ENCODE assay signal across 15 cellular contexts in genomic region chr11:107785401-107785800, GRCh38.
DNase-seq lines count a peak whose midpoint lies in the region; ATAC-seq and TF ChIP-seq lines count a peak whose summit lies in the region.
"Had no signal": no experiment of that assay in that cellular context is flagged by ENCODE, and none has a peak within 500 bp of the region (broad histone marks: within the 10 kb centered on the region; RNA-seq: fewer than 3 reads in every experiment).

No MANE protein-coding gene starts in this region.

- intact Hi-C loops in activated CD8-positive, alpha-beta T cell treated with anti-CD3 and anti-CD28 coated beads for 36 hours (cut with micrococcal nuclease) = no loop called here
- intact Hi-C loops in cardiac septum (cut with DNase I) = no loop called here
- intact Hi-C loops in naive thymus-derived CD4-positive, alpha-beta T cell (cut with micrococcal nuclease) = no loop called here

- POLR2A ChIA-PET in activated CD8-positive, alpha-beta T cell treated with anti-CD3 and anti-CD28 coated beads for 36 hours (lab: Charles Lee) = no interaction called here
- POLR2A ChIA-PET in activated CD8-positive, alpha-beta T cell treated with anti-CD3 and anti-CD28 coated beads, Interleukin-2, amount 10 ng/mL, durations not matched to agents 7 days and 5 days (lab: Charles Lee) = no interaction called here
- POLR2A ChIA-PET in naive thymus-derived CD4-positive, alpha-beta T cell (lab: Charles Lee) = no interaction called here

- ATAC-seq in activated CD8-positive, alpha-beta T cell treated with anti-CD3 and anti-CD28 coated beads for 36 hours = peak; percentile 87
- ATAC-seq in activated CD8-positive, alpha-beta T cell treated with anti-CD3 and anti-CD28 coated beads, Interleukin-2, amount 10 ng/mL, durations not matched to agents 7 days and 5 days = no peak
- ATAC-seq in naive thymus-derived CD4-positive, alpha-beta T cell = no peak
- ATAC-seq: lower lobe of right lung had no signal

- no peaks in the 10 kb centered on the region for H3K36me3 Mint-ChIP-seq in activated CD8-positive, alpha-beta T cell treated with anti-CD3 and anti-CD28 coated beads for 36 hours (ENCODE audit: low read depth)
- H3K36me3 Mint-ChIP-seq in activated CD8-positive, alpha-beta T cell treated with anti-CD3 and anti-CD28 coated beads, Interleukin-2, amount 10 ng/mL, durations not matched to agents 7 days and 5 days (ENCODE audit: low read depth) = peaks cover 2% of the 10 kb centered on the region
- H3K36me3 Mint-ChIP-seq in naive thymus-derived CD4-positive, alpha-beta T cell = no peaks in the 10 kb centered on the region
- H3K36me3 Mint-ChIP-seq: activated naive CD8-positive, alpha-beta T cell had no signal

- DNase-seq in activated CD8-positive, alpha-beta T cell treated with anti-CD3 and anti-CD28 coated beads for 36 hours = peak; percentile 49
- no peak for DNase-seq in activated CD8-positive, alpha-beta T cell treated with anti-CD3 and anti-CD28 coated beads, Interleukin-2, amount 10 ng/mL, durations not matched to agents 7 days and 5 days
- DNase-seq in LHCN-M2 (ENCODE audit: low read depth) = peak; percentile 27
- peak; percentile 21 for DNase-seq in fibroblast of peridontal ligament (ENCODE audit: extremely low read depth)
- DNase-seq in stimulated activated CD4-positive, alpha-beta T cell treated with anti-CD3 and anti-CD28 coated beads, Interleukin-4, amount 100 ng/mL, for 48 hours (ENCODE audit: low read depth in 2 of 2) = peak; percentile 3 to 57
- DNase-seq in cardiac septum (ENCODE audit: low spot score) = no peak
- DNase-seq in iPS-NIHi11 (ENCODE audit: low spot score) = no peak
- DNase-seq in naive thymus-derived CD4-positive, alpha-beta T cell = no peak
- DNase-seq: GF-D8, lower lobe of right lung, nucleus accumbens had no signal

- no peaks in the 10 kb centered on the region for H3K9me3 ChIP-seq in naive thymus-derived CD4-positive, alpha-beta T cell (ENCODE audit: control insufficient read depth in 2 of 3, low read length in 3 of 3)
- H3K9me3 ChIP-seq: HAP-1, lower lobe of right lung, thoracic aorta had no signal

- no peaks in the 10 kb centered on the region for H3K27me3 ChIP-seq in naive thymus-derived CD4-positive, alpha-beta T cell (ENCODE audit: control insufficient read depth in 2 of 2, insufficient read depth in 2 of 2, low read length in 2 of 2)

- no peaks in the 10 kb centered on the region for H3K27me3 Mint-ChIP-seq in activated CD8-positive, alpha-beta T cell treated with anti-CD3 and anti-CD28 coated beads for 36 hours
- H3K27me3 Mint-ChIP-seq in activated CD8-positive, alpha-beta T cell treated with anti-CD3 and anti-CD28 coated beads, Interleukin-2, amount 10 ng/mL, durations not matched to agents 7 days and 5 days (ENCODE audit: low read depth) = peaks cover 4% of the 10 kb centered on the region
- peaks cover 0 to 5% (median 0%) of the 10 kb centered on the region in 5 donors for H3K27me3 Mint-ChIP-seq in naive thymus-derived CD4-positive, alpha-beta T cell

- H3K4me3 ChIP-seq in naive thymus-derived CD4-positive, alpha-beta T cell (ENCODE audit: low read length) = no peak overlapping the region
- H3K4me3 ChIP-seq: HAP-1, lower lobe of right lung, PC-9, thoracic aorta had no signal

- H3K27ac ChIP-seq in naive thymus-derived CD4-positive, alpha-beta T cell (ENCODE audit: low read depth, low read length) = no peak overlapping the region
- H3K27ac ChIP-seq: lower lobe of right lung, PC-9, thoracic aorta had no signal

- H3K4me1 ChIP-seq in naive thymus-derived CD4-positive, alpha-beta T cell (ENCODE audit: control insufficient read depth in 2 of 2, insufficient read depth in 2 of 2, low read length in 2 of 2) = no peaks in the 10 kb centered on the region
- H3K4me1 ChIP-seq: lower lobe of right lung had no signal

- H3K4me1 Mint-ChIP-seq in activated CD8-positive, alpha-beta T cell treated with anti-CD3 and anti-CD28 coated beads for 36 hours (ENCODE audit: low read depth) = peaks cover 7% of the 10 kb centered on the region
- H3K4me1 Mint-ChIP-seq in activated CD8-positive, alpha-beta T cell treated with anti-CD3 and anti-CD28 coated beads, Interleukin-2, amount 10 ng/mL, durations not matched to agents 7 days and 5 days (ENCODE audit: low read depth) = peaks cover 9% of the 10 kb centered on the region
- H3K4me1 Mint-ChIP-seq in naive thymus-derived CD4-positive, alpha-beta T cell = peaks cover 0 to 4% (median 0%) of the 10 kb centered on the region in 7 donors

- no peak for TF ChIP-seq CTCF in activated CD8-positive, alpha-beta T cell treated with anti-CD3 and anti-CD28 coated beads for 36 hours (IDR thresholded peaks at IDR 0.05)

- no peak overlapping the region for H3K27ac Mint-ChIP-seq in activated CD8-positive, alpha-beta T cell treated with anti-CD3 and anti-CD28 coated beads for 36 hours
- no peak overlapping the region for H3K27ac Mint-ChIP-seq in activated CD8-positive, alpha-beta T cell treated with anti-CD3 and anti-CD28 coated beads, Interleukin-2, amount 10 ng/mL, durations not matched to agents 7 days and 5 days
- H3K27ac Mint-ChIP-seq in naive thymus-derived CD4-positive, alpha-beta T cell = no peak overlapping the region
- H3K27ac Mint-ChIP-seq: activated naive CD8-positive, alpha-beta T cell had no signal

- CTCF ChIA-PET in activated CD8-positive, alpha-beta T cell treated with anti-CD3 and anti-CD28 coated beads for 36 hours (lab: Charles Lee) = interaction anchor here (1.4 to 2.4 kb wide), 2 partner anchors 10 to 15 kb away, joined by 3 to 6 read pairs; no protein-coding TSS in a partner anchor
- CTCF ChIA-PET in activated CD8-positive, alpha-beta T cell treated with anti-CD3 and anti-CD28 coated beads, Interleukin-2, amount 10 ng/mL, durations not matched to agents 7 days and 5 days (lab: Charles Lee) = interaction anchor here (1.6 to 1.7 kb wide), 2 partner anchors 15 to 16 kb away, joined by 3 read pairs; no protein-coding TSS in a partner anchor
- CTCF ChIA-PET in naive thymus-derived CD4-positive, alpha-beta T cell (lab: Charles Lee) = no interaction called here

- H3K9me3 Mint-ChIP-seq in activated CD8-positive, alpha-beta T cell treated with anti-CD3 and anti-CD28 coated beads for 36 hours = no peaks in the 10 kb centered on the region
- no peaks in the 10 kb centered on the region for H3K9me3 Mint-ChIP-seq in activated CD8-positive, alpha-beta T cell treated with anti-CD3 and anti-CD28 coated beads, Interleukin-2, amount 10 ng/mL, durations not matched to agents 7 days and 5 days (ENCODE audit: insufficient read depth)
- H3K9me3 Mint-ChIP-seq in naive thymus-derived CD4-positive, alpha-beta T cell = no peaks in the 10 kb centered on the region

- H3K36me3 ChIP-seq in naive thymus-derived CD4-positive, alpha-beta T cell (ENCODE audit: control insufficient read depth in 2 of 3, insufficient read depth in 3 of 3, low read length in 3 of 3) = no peaks in the 10 kb centered on the region
- H3K36me3 ChIP-seq: HAP-1, lower lobe of right lung, thoracic aorta had no signal

- H3K4me3 Mint-ChIP-seq in activated CD8-positive, alpha-beta T cell treated with anti-CD3 and anti-CD28 coated beads for 36 hours = no peak overlapping the region
- no peak overlapping the region for H3K4me3 Mint-ChIP-seq in activated CD8-positive, alpha-beta T cell treated with anti-CD3 and anti-CD28 coated beads, Interleukin-2, amount 10 ng/mL, durations not matched to agents 7 days and 5 days
- H3K4me3 Mint-ChIP-seq in naive thymus-derived CD4-positive, alpha-beta T cell = no peak overlapping the region
- H3K4me3 Mint-ChIP-seq: activated naive CD8-positive, alpha-beta T cell had no signal

Comparison
In these comparisons a context has a peak if more than half of its experiments do, and no peak if none do; other contexts are left out.
1. DNase-seq: peak in activated CD8-positive, alpha-beta T cell treated with anti-CD3 and anti-CD28 coated beads for 36 hours (single experiment), LHCN-M2 (single experiment), fibroblast of peridontal ligament (single experiment) and stimulated activated CD4-positive, alpha-beta T cell treated with anti-CD3 and anti-CD28 coated beads, Interleukin-4, amount 100 ng/mL, for 48 hours (2 of 2); none in activated CD8-positive, alpha-beta T cell treated with anti-CD3 and anti-CD28 coated beads, Interleukin-2, amount 10 ng/mL, durations not matched to agents 7 days and 5 days (single experiment), cardiac septum (single experiment), iPS-NIHi11 (single experiment) and naive thymus-derived CD4-positive, alpha-beta T cell (0 of 9).